Comparison of ENCODE assay signal across 1 cellular context in the genomic region with DNA sequence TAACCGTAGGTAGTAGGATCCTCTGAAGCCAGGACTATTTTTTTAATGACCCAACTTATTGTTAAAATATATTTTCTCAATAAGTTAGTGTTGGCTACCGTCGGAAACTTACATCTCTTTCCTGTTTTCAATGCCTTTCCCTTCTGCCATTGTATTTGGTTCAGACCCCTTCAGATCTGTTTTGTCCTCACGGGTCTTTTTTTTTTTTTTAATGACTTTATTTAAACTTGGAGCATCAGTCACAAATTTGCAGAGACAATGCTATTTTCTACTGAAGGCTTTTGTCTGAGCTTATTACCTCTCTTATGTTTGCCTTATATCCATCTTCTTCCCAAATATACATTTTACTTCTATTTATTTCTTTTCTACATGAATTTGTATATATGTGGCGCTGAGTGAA.
TF ChIP-seq lines count a peak whose summit lies in the region.

No MANE protein-coding gene starts in this region.

TF ChIP-seq in GM12878, 131 proteins besides CTCF, POLR2A, EP300 and RAD21 (continued from another document):
- TF ChIP-seq TBL1XR1 (IDR thresholded peaks at IDR 0.05; ENCODE audit: low read depth, low read length), result no peak
- TF ChIP-seq, protein P1, sequence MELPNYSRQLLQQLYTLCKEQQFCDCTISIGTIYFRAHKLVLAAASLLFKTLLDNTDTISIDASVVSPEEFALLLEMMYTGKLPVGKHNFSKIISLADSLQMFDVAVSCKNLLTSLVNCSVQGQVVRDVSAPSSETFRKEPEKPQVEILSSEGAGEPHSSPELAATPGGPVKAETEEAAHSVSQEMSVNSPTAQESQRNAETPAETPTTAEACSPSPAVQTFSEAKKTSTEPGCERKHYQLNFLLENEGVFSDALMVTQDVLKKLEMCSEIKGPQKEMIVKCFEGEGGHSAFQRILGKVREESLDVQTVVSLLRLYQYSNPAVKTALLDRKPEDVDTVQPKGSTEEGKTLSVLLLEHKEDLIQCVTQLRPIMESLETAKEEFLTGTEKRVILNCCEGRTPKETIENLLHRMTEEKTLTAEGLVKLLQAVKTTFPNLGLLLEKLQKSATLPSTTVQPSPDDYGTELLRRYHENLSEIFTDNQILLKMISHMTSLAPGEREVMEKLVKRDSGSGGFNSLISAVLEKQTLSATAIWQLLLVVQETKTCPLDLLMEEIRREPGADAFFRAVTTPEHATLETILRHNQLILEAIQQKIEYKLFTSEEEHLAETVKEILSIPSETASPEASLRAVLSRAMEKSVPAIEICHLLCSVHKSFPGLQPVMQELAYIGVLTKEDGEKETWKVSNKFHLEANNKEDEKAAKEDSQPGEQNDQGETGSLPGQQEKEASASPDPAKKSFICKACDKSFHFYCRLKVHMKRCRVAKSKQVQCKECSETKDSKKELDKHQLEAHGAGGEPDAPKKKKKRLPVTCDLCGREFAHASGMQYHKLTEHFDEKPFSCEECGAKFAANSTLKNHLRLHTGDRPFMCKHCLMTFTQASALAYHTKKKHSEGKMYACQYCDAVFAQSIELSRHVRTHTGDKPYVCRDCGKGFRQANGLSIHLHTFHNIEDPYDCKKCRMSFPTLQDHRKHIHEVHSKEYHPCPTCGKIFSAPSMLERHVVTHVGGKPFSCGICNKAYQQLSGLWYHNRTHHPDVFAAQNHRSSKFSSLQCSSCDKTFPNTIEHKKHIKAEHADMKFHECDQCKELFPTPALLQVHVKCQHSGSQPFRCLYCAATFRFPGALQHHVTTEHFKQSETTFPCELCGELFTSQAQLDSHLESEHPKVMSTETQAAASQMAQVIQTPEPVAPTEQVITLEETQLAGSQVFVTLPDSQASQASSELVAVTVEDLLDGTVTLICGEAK (IDR thresholded peaks at IDR 0.05; ENCODE audit: borderline replicate concordance), result peak; percentile 46; the same call in 1 of the 2 replicates
